Comparison of ENCODE assay signal across 10 cellular contexts in the genomic region with DNA sequence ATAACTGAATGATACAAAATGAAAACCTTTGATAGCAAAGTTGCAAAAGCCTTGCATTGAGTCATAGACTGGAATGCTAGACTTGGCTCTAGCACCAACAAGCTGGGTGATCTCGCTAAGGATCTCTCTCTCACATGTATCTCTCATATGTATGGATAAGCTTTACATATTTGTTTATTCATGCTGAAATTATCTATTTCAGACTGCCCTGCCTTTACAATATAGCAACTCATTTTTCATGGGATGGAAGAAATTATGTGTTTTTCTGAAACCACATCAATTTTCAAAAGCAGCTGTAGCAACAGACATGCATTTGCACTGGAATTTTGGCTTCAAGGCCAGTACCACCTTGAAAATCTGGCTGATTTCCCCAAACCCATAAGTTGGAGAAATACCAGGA. TPM values are rescaled to one million over a fixed set of nuclear protein-coding genes. Genes with fewer than 3 reads are reported as not detected.
DNase-seq lines count a peak whose midpoint lies in the region; ATAC-seq and TF ChIP-seq lines count a peak whose summit lies in the region.
"Had no signal": no experiment of that assay in that cellular context is flagged by ENCODE, and none has a peak within 500 bp of the region (broad histone marks: within the 10 kb centered on the region; RNA-seq: fewer than 3 reads in every experiment).

No MANE protein-coding gene starts in this region.

- no peak overlapping the region for H3K27ac Mint-ChIP-seq in immature natural killer cell

- DNase-seq in AG09309 (ENCODE audit: low read depth) (peak; percentile 8), ascending aorta (ENCODE audit: low spot score in 2 of 2) (no peak), foreskin keratinocyte (peak in 1 of 2 donors; percentile 61), psoas muscle (no peak), DMS 273 treated with DMSO at 0.1 percent for 48 hours (lab: John Stamatoyannopoulos, UW) (no peak), SIG-M5 (lab: John Stamatoyannopoulos, UW) (no peak), immature natural killer cell (no peak), HT-29 (ENCODE audit: low spot score) (no peak)
- DNase-seq: activated CD8-positive, alpha-beta memory T cell treated with anti-CD3 and anti-CD28 coated beads, Interleukin-2, amount 50 U/mL, for 4 hours; AML-193 had no signal

- no peaks in the 10 kb centered on the region for H3K4me1 Mint-ChIP-seq in immature natural killer cell

- H3K4me3 ChIP-seq in AG09309 (ENCODE audit: control insufficient read depth, low read depth, low read length), result no peak overlapping the region
- no peak overlapping the region for H3K4me3 ChIP-seq in ascending aorta
- H3K4me3 ChIP-seq in psoas muscle, result no peak overlapping the region

- H3K9me3 Mint-ChIP-seq in immature natural killer cell, result peaks cover 0 to 3% (median 0%) of the 10 kb centered on the region in 6 donors

- H3K9me3 ChIP-seq in ascending aorta (no peaks in the 10 kb centered on the region), psoas muscle (no peaks in the 10 kb centered on the region)

- intact Hi-C loops in ascending aorta (cut with DNase I) (loop anchor here (5.0 kb wide), 3 partner anchors 257 to 432 kb away; no protein-coding TSS in a partner anchor), psoas muscle (cut with DNase I) (loop anchor here in 1 of 2 donors (10.0 kb wide), 1 partner anchor 365 kb away; the partner anchor contains the start of gene ART4)

- peak; percentile 74 for ATAC-seq in foreskin keratinocyte
- peak in 3 of 4 donors; percentile 55 to 71 (median 65) for ATAC-seq in psoas muscle

- H3K36me3 ChIP-seq in ascending aorta (no peaks in the 10 kb centered on the region), psoas muscle (ENCODE audit: insufficient read depth in 1 of 2, low read depth in 1 of 2) (no peaks in the 10 kb centered on the region)

- no peaks in the 10 kb centered on the region for H3K27me3 ChIP-seq in ascending aorta
- H3K27me3 ChIP-seq in foreskin keratinocyte, result no peaks in the 10 kb centered on the region
- H3K27me3 ChIP-seq in psoas muscle (ENCODE audit: insufficient read depth in 3 of 3, low read length in 2 of 3), result peaks cover 0 to 3% (median 0%) of the 10 kb centered on the region in 3 donors

- peaks cover 2 to 3% (median 2%) of the 10 kb centered on the region in 3 donors for H3K27me3 Mint-ChIP-seq in immature natural killer cell (ENCODE audit: low read depth in 3 of 3)

- 36 to 49% (median 37%) methylated on average over 1 of the region's 1 CpG for WGBS in psoas muscle, 3 donors

- peaks cover 11 to 62% of the 10 kb centered on the region in 2 donors for H3K4me1 ChIP-seq in ascending aorta
- H3K4me1 ChIP-seq in foreskin keratinocyte, result peaks cover 13% of the 10 kb centered on the region
- H3K4me1 ChIP-seq in psoas muscle, result no peaks in the 10 kb centered on the region

- no peak overlapping the region for H3K4me3 Mint-ChIP-seq in immature natural killer cell

- H3K36me3 Mint-ChIP-seq in immature natural killer cell, result no peaks in the 10 kb centered on the region

- H3K27ac ChIP-seq in ascending aorta (peak overlapping the region; percentile 86 to 87), foreskin keratinocyte (no peak overlapping the region), psoas muscle (no peak overlapping the region)

- TF ChIP-seq CTCF in AG09309 (IDR thresholded peaks at IDR 0.05; ENCODE audit: control insufficient read depth, insufficient read depth, low read depth, low read length, missing control alignments) (no peak), ascending aorta (IDR thresholded peaks at IDR 0.05) (no peak), foreskin keratinocyte (conservative IDR thresholded peaks at IDR 0.05) (no peak), psoas muscle (IDR thresholded peaks at IDR 0.05) (no peak)

RNA-seq across cellular contexts. Expression of gene RERG, which starts 11.4 kb away (rescaled TPM):
- total RNA-seq in ascending aorta (55.7 TPM), foreskin keratinocyte (not detected in 2 replicates), psoas muscle (1 to 10 TPM; 1.6 to 2.4 (median 2.3) TPM)
- polyA plus RNA-seq in foreskin keratinocyte (0.03 TPM in 1 of 2 replicates, not detected in the other), psoas muscle (1 to 10 TPM; 1.9 to 3.1 (median 2.0) TPM), immature natural killer cell (not detected)
- not detected in 2 replicates for total RNA-seq in HT-29 (2014; rRNA removed; shearing (Covaris generic))

Comparison
In these comparisons a context has a peak if more than half of its experiments do, and no peak if none do; other contexts are left out.
1. H3K27ac ChIP-seq: peak in ascending aorta (2 of 2); none in foreskin keratinocyte (single experiment) and psoas muscle (single experiment).
2. RNA of gene RERG, which starts 11.4 kb away (total RNA-seq): 55.7 TPM in ascending aorta (single experiment); 1.6 to 2.4 TPM in psoas muscle, not detected in foreskin keratinocyte and not detected in HT-29; every median in the first group is over 10 times any median in the second.